1 cellular context compared by ENCODE assay signal in the genomic region with DNA sequence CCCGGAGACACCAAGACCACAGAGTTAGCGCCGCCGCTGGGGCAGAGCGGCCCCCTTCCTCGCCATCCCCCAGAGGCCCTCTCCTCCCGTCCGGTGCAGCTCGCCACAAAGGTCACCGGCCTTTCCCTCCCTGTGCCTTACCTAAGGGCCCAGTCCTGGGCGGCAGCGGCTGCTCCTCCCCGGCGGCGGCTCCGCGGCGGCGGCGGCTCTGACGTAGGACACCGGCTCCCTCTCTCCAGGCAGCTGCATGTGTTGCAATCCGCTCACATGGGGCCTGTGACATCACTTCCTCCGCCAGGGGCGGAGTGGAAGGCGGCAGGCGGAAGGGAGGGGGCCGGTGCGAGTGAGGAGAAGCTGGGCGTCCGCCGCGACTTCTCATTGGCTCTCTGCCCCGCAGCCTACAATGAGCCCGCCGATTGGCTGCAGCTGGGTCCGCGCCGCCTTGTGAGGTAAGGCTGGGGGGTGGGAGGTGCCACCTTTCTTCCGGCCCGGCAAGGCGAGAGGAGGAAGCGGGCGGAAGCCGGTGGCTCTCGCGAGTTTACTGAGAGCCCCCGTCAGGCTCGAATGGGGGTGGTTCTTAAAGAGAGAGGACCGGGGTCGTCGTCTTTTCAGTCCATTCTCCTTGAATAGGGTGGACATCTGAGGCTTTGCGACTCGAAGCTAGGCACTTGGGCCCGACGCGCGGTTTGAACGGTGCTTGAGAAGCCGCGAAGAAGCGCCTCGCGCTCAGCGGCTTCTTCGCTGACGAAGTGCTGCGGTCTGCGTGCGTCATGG.
TF ChIP-seq lines count a peak whose summit lies in the region.

TSS of gene ETF1 (minus strand) at position 281 of the 774 bp plus-strand sequence. CDS start 318 bp downstream, outside the sequence.

TF ChIP-seq in HepG2, 621 proteins besides CTCF, POLR2A, EP300 and RAD21 (continued from another document and continues in another):
- TF ChIP-seq ZNF512B (CRISPR knock-in tag; IDR thresholded peaks at IDR 0.05; ENCODE audit: borderline replicate concordance) (no peak), ZNF790 (CRISPR knock-in tag; IDR thresholded peaks at IDR 0.05; ENCODE audit: borderline replicate concordance) (no peak), CSRNP2 (CRISPR knock-in tag; conservative IDR thresholded peaks at IDR 0.05; ENCODE audit: low read depth) (no peak), HOXA3 (CRISPR knock-in tag; IDR thresholded peaks at IDR 0.05) (peak; percentile 98), KLF13 (CRISPR knock-in tag; IDR thresholded peaks at IDR 0.05) (no peak), ZNF292 (CRISPR knock-in tag; IDR thresholded peaks at IDR 0.05; ENCODE audit: borderline replicate concordance, low read depth) (no peak), SIX1 (CRISPR knock-in tag; IDR thresholded peaks at IDR 0.05; ENCODE audit: borderline replicate concordance) (no peak), SP1 (IDR thresholded peaks at IDR 0.05) (no peak), SP1 (CRISPR knock-in tag; IDR thresholded peaks at IDR 0.05) (peak; percentile 62), ZNF775 (CRISPR knock-in tag; IDR thresholded peaks at IDR 0.05; ENCODE audit: borderline replicate concordance) (no peak; the same call in 1 of the 2 replicates), ZNF263 (CRISPR knock-in tag; IDR thresholded peaks at IDR 0.05) (0 out of 2 replicates have a peak, but pooled peaks have one; percentile 10), ZNF800 (CRISPR knock-in tag; IDR thresholded peaks at IDR 0.05) (0 out of 2 replicates have a peak, but pooled peaks have one; percentile 28), DBP (CRISPR knock-in tag; IDR thresholded peaks at IDR 0.05; ENCODE audit: not compliant biosample characterization) (no peak), ZBTB44 (CRISPR knock-in tag; IDR thresholded peaks at IDR 0.05) (0 out of 2 replicates have a peak, but pooled peaks have one; percentile 28), CHCHD3 (CRISPR knock-in tag; IDR thresholded peaks at IDR 0.05) (0 out of 2 replicates have a peak, but pooled peaks have one; percentile 12), ZNF44 (CRISPR knock-in tag; IDR thresholded peaks at IDR 0.05) (no peak), ZNF672 (CRISPR knock-in tag; IDR thresholded peaks at IDR 0.05) (no peak), NFATC3 (CRISPR knock-in tag; IDR thresholded peaks at IDR 0.05) (no peak), ZNF747 (CRISPR knock-in tag; IDR thresholded peaks at IDR 0.05; ENCODE audit: borderline replicate concordance) (peak; percentile 75), ZNF574 (CRISPR knock-in tag; IDR thresholded peaks at IDR 0.05) (peak; percentile 99), ZNF703 (CRISPR knock-in tag; IDR thresholded peaks at IDR 0.05; ENCODE audit: borderline replicate concordance) (no peak), ELF1 (CRISPR knock-in tag; IDR thresholded peaks at IDR 0.05) (peak; percentile 95)
- TF ChIP-seq, protein P1, sequence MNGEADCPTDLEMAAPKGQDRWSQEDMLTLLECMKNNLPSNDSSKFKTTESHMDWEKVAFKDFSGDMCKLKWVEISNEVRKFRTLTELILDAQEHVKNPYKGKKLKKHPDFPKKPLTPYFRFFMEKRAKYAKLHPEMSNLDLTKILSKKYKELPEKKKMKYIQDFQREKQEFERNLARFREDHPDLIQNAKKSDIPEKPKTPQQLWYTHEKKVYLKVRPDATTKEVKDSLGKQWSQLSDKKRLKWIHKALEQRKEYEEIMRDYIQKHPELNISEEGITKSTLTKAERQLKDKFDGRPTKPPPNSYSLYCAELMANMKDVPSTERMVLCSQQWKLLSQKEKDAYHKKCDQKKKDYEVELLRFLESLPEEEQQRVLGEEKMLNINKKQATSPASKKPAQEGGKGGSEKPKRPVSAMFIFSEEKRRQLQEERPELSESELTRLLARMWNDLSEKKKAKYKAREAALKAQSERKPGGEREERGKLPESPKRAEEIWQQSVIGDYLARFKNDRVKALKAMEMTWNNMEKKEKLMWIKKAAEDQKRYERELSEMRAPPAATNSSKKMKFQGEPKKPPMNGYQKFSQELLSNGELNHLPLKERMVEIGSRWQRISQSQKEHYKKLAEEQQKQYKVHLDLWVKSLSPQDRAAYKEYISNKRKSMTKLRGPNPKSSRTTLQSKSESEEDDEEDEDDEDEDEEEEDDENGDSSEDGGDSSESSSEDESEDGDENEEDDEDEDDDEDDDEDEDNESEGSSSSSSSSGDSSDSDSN (CRISPR knock-in tag; IDR thresholded peaks at IDR 0.05), result peak; percentile 72
- TF ChIP-seq, protein P2, sequence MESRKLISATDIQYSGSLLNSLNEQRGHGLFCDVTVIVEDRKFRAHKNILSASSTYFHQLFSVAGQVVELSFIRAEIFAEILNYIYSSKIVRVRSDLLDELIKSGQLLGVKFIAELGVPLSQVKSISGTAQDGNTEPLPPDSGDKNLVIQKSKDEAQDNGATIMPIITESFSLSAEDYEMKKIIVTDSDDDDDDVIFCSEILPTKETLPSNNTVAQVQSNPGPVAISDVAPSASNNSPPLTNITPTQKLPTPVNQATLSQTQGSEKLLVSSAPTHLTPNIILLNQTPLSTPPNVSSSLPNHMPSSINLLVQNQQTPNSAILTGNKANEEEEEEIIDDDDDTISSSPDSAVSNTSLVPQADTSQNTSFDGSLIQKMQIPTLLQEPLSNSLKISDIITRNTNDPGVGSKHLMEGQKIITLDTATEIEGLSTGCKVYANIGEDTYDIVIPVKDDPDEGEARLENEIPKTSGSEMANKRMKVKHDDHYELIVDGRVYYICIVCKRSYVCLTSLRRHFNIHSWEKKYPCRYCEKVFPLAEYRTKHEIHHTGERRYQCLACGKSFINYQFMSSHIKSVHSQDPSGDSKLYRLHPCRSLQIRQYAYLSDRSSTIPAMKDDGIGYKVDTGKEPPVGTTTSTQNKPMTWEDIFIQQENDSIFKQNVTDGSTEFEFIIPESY (CRISPR knock-in tag; IDR thresholded peaks at IDR 0.05), result no peak
- TF ChIP-seq, protein P3, sequence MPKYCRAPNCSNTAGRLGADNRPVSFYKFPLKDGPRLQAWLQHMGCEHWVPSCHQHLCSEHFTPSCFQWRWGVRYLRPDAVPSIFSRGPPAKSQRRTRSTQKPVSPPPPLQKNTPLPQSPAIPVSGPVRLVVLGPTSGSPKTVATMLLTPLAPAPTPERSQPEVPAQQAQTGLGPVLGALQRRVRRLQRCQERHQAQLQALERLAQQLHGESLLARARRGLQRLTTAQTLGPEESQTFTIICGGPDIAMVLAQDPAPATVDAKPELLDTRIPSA (CRISPR knock-in tag; IDR thresholded peaks at IDR 0.05; ENCODE audit: borderline replicate concordance), result no peak
- TF ChIP-seq, protein P4, sequence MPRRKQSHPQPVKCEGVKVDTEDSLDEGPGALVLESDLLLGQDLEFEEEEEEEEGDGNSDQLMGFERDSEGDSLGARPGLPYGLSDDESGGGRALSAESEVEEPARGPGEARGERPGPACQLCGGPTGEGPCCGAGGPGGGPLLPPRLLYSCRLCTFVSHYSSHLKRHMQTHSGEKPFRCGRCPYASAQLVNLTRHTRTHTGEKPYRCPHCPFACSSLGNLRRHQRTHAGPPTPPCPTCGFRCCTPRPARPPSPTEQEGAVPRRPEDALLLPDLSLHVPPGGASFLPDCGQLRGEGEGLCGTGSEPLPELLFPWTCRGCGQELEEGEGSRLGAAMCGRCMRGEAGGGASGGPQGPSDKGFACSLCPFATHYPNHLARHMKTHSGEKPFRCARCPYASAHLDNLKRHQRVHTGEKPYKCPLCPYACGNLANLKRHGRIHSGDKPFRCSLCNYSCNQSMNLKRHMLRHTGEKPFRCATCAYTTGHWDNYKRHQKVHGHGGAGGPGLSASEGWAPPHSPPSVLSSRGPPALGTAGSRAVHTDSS (CRISPR knock-in tag; conservative IDR thresholded peaks at IDR 0.05), result no peak
- TF ChIP-seq, protein P5, sequence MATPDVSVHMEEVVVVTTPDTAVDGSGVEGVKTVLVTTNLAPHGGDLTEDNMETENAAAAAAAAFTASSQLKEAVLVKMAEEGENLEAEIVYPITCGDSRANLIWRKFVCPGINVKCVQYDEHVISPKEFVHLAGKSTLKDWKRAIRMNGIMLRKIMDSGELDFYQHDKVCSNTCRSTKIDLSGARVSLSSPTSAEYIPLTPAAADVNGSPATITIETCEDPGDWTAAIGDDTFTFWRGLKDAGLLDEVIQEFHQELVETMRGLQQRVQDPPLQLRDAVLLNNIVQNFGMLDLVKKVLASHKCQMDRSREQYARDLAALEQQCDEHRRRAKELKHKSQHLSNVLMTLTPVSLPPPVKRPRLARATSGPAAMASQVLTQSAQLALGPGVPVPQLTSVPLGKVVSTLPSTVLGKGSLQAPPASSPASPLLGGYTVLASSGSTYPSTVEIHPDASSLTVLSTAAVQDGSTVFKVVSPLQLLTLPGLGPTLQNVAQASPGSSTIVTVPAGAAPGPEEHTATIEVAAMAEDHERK (CRISPR knock-in tag; IDR thresholded peaks at IDR 0.05; ENCODE audit: low read depth), result peak; percentile 64
